Comparison of ENCODE assay signal across 17 cellular contexts in the genomic region with DNA sequence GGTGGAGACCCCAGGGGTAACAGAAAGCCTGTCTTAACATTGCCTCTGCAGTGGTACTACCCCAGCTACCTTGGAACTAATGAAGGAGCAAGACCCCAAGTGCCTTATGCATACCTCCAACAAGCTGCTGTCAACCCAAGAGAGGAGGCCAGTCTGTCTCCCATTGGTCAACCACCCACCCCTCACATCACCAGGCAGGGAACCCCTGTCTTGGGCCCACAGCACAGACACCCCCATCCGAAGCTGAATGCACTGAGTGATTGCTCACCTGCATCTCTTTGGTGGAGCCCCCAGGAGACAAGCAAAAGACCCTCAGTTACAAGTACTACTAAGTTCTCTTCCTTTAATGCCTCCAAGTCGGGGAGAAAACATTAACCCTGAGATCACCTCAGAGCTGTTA. TPM values are rescaled to one million over a fixed set of nuclear protein-coding genes. Genes with fewer than 3 reads are reported as not detected.
"Had no signal": no experiment of that assay in that cellular context is flagged by ENCODE, and none has a peak within 500 bp of the region (broad histone marks: within the 10 kb centered on the region; RNA-seq: fewer than 3 reads in every experiment).

No MANE protein-coding gene starts in this region.

RNA-seq across cellular contexts. Expression of a gene that starts 5.0 kb away (rescaled TPM):
- total RNA-seq: activated CD4-positive, alpha-beta memory T cell treated with anti-CD3 and anti-CD28 coated beads, Interleukin-2, amount 10 ng/mL, durations not matched to agents 7 days and 5 days; activated CD4-positive, alpha-beta T cell treated with anti-CD3 and anti-CD28 coated beads for 36 hours; activated CD4-positive, alpha-beta T cell treated with anti-CD3 and anti-CD28 coated beads, Interleukin-2, amount 10 ng/mL, durations not matched to agents 7 days and 5 days; activated CD8-positive, alpha-beta memory T cell treated with anti-CD3 and anti-CD28 coated beads, Interleukin-2, amount 10 ng/mL, durations not matched to agents 7 days and 5 days; activated CD8-positive, alpha-beta T cell treated with anti-CD3 and anti-CD28 coated beads, Interleukin-2, amount 10 ng/mL, durations not matched to agents 7 days and 5 days; activated T-helper 2 cell treated with anti-CD3 and anti-CD28 coated beads, Interferon-gamma antibody, Interleukin-2, Interleukin-4, amounts not matched to agents 10 μg/mL and 5 μg/mL and 100 μg/mL, durations not matched to agents 14 hours and 24 hours and 36 hours; adrenal gland; aorta; astrocyte; body of pancreas; breast epithelium; cardiac muscle cell; T-cell; T-helper 1 cell treated with Interleukin-12 subunit alpha and Interleukin-12 subunit beta and Interleukin-4 antibody, amounts not matched to agents 30 ng/mL and 1 ng/mL, for 36 hours; T-helper 17 cell; T-helper 2 cell treated with Interferon-gamma antibody and Interleukin-4, amounts not matched to agents 100 ng/mL and 5 ng/mL, for 36 hours; WTC11 had no signal
- polyA plus RNA-seq: adrenal gland, aorta, cardiac muscle cell had no signal

RNA-seq across cellular contexts. Expression of a gene that starts 5.2 kb away (rescaled TPM):
- total RNA-seq: activated CD4-positive, alpha-beta memory T cell treated with anti-CD3 and anti-CD28 coated beads, Interleukin-2, amount 10 ng/mL, durations not matched to agents 7 days and 5 days; activated CD4-positive, alpha-beta T cell treated with anti-CD3 and anti-CD28 coated beads for 36 hours; activated CD4-positive, alpha-beta T cell treated with anti-CD3 and anti-CD28 coated beads, Interleukin-2, amount 10 ng/mL, durations not matched to agents 7 days and 5 days; activated CD8-positive, alpha-beta memory T cell treated with anti-CD3 and anti-CD28 coated beads, Interleukin-2, amount 10 ng/mL, durations not matched to agents 7 days and 5 days; activated CD8-positive, alpha-beta T cell treated with anti-CD3 and anti-CD28 coated beads, Interleukin-2, amount 10 ng/mL, durations not matched to agents 7 days and 5 days; activated T-helper 2 cell treated with anti-CD3 and anti-CD28 coated beads, Interferon-gamma antibody, Interleukin-2, Interleukin-4, amounts not matched to agents 10 μg/mL and 5 μg/mL and 100 μg/mL, durations not matched to agents 14 hours and 24 hours and 36 hours; adrenal gland; aorta; astrocyte; body of pancreas; breast epithelium; cardiac muscle cell; T-cell; T-helper 1 cell treated with Interleukin-12 subunit alpha and Interleukin-12 subunit beta and Interleukin-4 antibody, amounts not matched to agents 30 ng/mL and 1 ng/mL, for 36 hours; T-helper 17 cell; T-helper 2 cell treated with Interferon-gamma antibody and Interleukin-4, amounts not matched to agents 100 ng/mL and 5 ng/mL, for 36 hours; WTC11 had no signal
- polyA plus RNA-seq: adrenal gland, aorta, cardiac muscle cell had no signal

RNA-seq across cellular contexts. Expression of a gene that starts 10.2 kb away (rescaled TPM):
- total RNA-seq: activated CD4-positive, alpha-beta memory T cell treated with anti-CD3 and anti-CD28 coated beads, Interleukin-2, amount 10 ng/mL, durations not matched to agents 7 days and 5 days; activated CD4-positive, alpha-beta T cell treated with anti-CD3 and anti-CD28 coated beads for 36 hours; activated CD4-positive, alpha-beta T cell treated with anti-CD3 and anti-CD28 coated beads, Interleukin-2, amount 10 ng/mL, durations not matched to agents 7 days and 5 days; activated CD8-positive, alpha-beta memory T cell treated with anti-CD3 and anti-CD28 coated beads, Interleukin-2, amount 10 ng/mL, durations not matched to agents 7 days and 5 days; activated CD8-positive, alpha-beta T cell treated with anti-CD3 and anti-CD28 coated beads, Interleukin-2, amount 10 ng/mL, durations not matched to agents 7 days and 5 days; activated T-helper 2 cell treated with anti-CD3 and anti-CD28 coated beads, Interferon-gamma antibody, Interleukin-2, Interleukin-4, amounts not matched to agents 10 μg/mL and 5 μg/mL and 100 μg/mL, durations not matched to agents 14 hours and 24 hours and 36 hours; adrenal gland; aorta; astrocyte; body of pancreas; breast epithelium; cardiac muscle cell; T-cell; T-helper 1 cell treated with Interleukin-12 subunit alpha and Interleukin-12 subunit beta and Interleukin-4 antibody, amounts not matched to agents 30 ng/mL and 1 ng/mL, for 36 hours; T-helper 17 cell; T-helper 2 cell treated with Interferon-gamma antibody and Interleukin-4, amounts not matched to agents 100 ng/mL and 5 ng/mL, for 36 hours; WTC11 had no signal
- polyA plus RNA-seq: adrenal gland, aorta, cardiac muscle cell had no signal

RNA-seq across cellular contexts. Expression of a gene that starts 15.9 kb away (rescaled TPM):
- total RNA-seq: activated CD4-positive, alpha-beta memory T cell treated with anti-CD3 and anti-CD28 coated beads, Interleukin-2, amount 10 ng/mL, durations not matched to agents 7 days and 5 days; activated CD4-positive, alpha-beta T cell treated with anti-CD3 and anti-CD28 coated beads for 36 hours; activated CD4-positive, alpha-beta T cell treated with anti-CD3 and anti-CD28 coated beads, Interleukin-2, amount 10 ng/mL, durations not matched to agents 7 days and 5 days; activated CD8-positive, alpha-beta memory T cell treated with anti-CD3 and anti-CD28 coated beads, Interleukin-2, amount 10 ng/mL, durations not matched to agents 7 days and 5 days; activated CD8-positive, alpha-beta T cell treated with anti-CD3 and anti-CD28 coated beads, Interleukin-2, amount 10 ng/mL, durations not matched to agents 7 days and 5 days; activated T-helper 2 cell treated with anti-CD3 and anti-CD28 coated beads, Interferon-gamma antibody, Interleukin-2, Interleukin-4, amounts not matched to agents 10 μg/mL and 5 μg/mL and 100 μg/mL, durations not matched to agents 14 hours and 24 hours and 36 hours; adrenal gland; aorta; astrocyte; body of pancreas; breast epithelium; cardiac muscle cell; T-cell; T-helper 1 cell treated with Interleukin-12 subunit alpha and Interleukin-12 subunit beta and Interleukin-4 antibody, amounts not matched to agents 30 ng/mL and 1 ng/mL, for 36 hours; T-helper 17 cell; T-helper 2 cell treated with Interferon-gamma antibody and Interleukin-4, amounts not matched to agents 100 ng/mL and 5 ng/mL, for 36 hours; WTC11 had no signal
- polyA plus RNA-seq: adrenal gland, aorta, cardiac muscle cell had no signal

RNA-seq across cellular contexts. Expression of a gene that starts 24.8 kb away (rescaled TPM):
- total RNA-seq: activated CD4-positive, alpha-beta memory T cell treated with anti-CD3 and anti-CD28 coated beads, Interleukin-2, amount 10 ng/mL, durations not matched to agents 7 days and 5 days; activated CD4-positive, alpha-beta T cell treated with anti-CD3 and anti-CD28 coated beads for 36 hours; activated CD4-positive, alpha-beta T cell treated with anti-CD3 and anti-CD28 coated beads, Interleukin-2, amount 10 ng/mL, durations not matched to agents 7 days and 5 days; activated CD8-positive, alpha-beta memory T cell treated with anti-CD3 and anti-CD28 coated beads, Interleukin-2, amount 10 ng/mL, durations not matched to agents 7 days and 5 days; activated CD8-positive, alpha-beta T cell treated with anti-CD3 and anti-CD28 coated beads, Interleukin-2, amount 10 ng/mL, durations not matched to agents 7 days and 5 days; activated T-helper 2 cell treated with anti-CD3 and anti-CD28 coated beads, Interferon-gamma antibody, Interleukin-2, Interleukin-4, amounts not matched to agents 10 μg/mL and 5 μg/mL and 100 μg/mL, durations not matched to agents 14 hours and 24 hours and 36 hours; adrenal gland; aorta; astrocyte; body of pancreas; breast epithelium; cardiac muscle cell; T-cell; T-helper 1 cell treated with Interleukin-12 subunit alpha and Interleukin-12 subunit beta and Interleukin-4 antibody, amounts not matched to agents 30 ng/mL and 1 ng/mL, for 36 hours; T-helper 17 cell; T-helper 2 cell treated with Interferon-gamma antibody and Interleukin-4, amounts not matched to agents 100 ng/mL and 5 ng/mL, for 36 hours; WTC11 had no signal
- polyA plus RNA-seq: adrenal gland, aorta, cardiac muscle cell had no signal
